In the genomic region with DNA sequence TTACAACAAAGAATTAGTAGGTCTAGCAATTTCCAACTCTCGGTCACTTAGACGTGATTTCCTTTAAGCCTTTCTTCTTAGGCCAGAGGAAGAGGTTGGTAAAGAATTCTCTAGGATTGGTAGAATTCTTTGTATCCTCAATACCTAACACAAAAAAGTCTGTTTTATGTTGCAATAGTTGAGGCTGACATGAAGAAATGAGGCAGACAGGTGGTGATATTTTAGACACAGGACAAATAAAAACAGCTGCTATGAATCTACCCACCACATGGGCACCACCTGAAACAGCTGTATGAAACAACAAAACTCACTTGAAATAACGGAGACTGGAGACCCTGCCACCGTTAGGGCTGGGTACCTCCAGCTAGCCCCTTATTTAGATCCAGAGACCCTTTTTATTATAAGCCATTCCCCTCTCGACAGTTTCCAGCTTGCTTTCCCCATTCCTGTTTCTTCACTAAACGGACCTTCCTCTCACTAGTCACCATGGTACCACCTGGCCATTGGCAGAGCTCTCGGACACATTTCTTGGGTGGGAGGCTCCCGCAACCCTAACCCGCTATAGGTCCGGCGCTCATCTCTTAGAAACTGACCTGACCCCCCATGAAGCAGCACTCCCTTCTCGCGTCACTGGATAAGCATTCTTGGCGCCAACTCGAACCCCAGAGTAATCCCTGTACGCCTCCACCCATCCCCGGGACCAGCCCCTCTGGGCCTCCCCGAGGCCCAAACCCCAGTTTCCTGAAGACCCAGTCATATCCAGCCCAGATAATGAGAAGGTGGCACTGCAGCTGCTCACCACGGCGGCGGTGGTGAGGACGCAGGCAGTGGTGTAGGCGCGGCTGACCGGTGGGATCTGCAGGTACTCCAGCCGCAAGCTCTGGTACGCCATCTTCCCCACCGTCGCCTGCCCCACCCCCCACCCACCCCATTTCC, we compare ENCODE assay signal across 8 cellular contexts. TPM values are rescaled to one million over a fixed set of nuclear protein-coding genes. Genes with fewer than 3 reads are reported as not detected.
DNase-seq lines count a peak whose midpoint lies in the region; ATAC-seq and TF ChIP-seq lines count a peak whose summit lies in the region.

Gene DERL2 (minus strand): TSS at position 909 of the 936 bp plus-strand sequence. CDS start 17 bp downstream, at position 892.

- peak; percentile 15 for DNase-seq in activated CD4-positive, alpha-beta T cell treated with anti-CD3 and anti-CD28 coated beads, Interleukin-2, amount 50 U/mL, for 1 hour
- no peak for DNase-seq in activated CD4-positive, alpha-beta T cell treated with anti-CD3 and anti-CD28 coated beads, Interleukin-2, amount 50 U/mL, for 48 hours
- DNase-seq in lung (ENCODE audit: low spot score) = peak; percentile 45
- DNase-seq in tibial nerve (ENCODE audit: low spot score in 2 of 2) = no peak
- no peak for DNase-seq in DMS153 treated with DMSO at 0.1 percent for 48 hours (lab: John Stamatoyannopoulos, UW; ENCODE audit: unreplicated experiment)

- H3K36me3 ChIP-seq in duodenal mucosa (ENCODE audit: control insufficient read depth in 1 of 2, insufficient read depth in 2 of 2, low read length in 2 of 2) (peaks cover 18 to 53% of the 10 kb centered on the region in 2 donors), lung (ENCODE audit: control insufficient read depth in 2 of 2, insufficient read depth in 2 of 2, low read length in 2 of 2) (peaks cover 16% of the 10 kb centered on the region in 2 donors), tibial nerve (peaks cover 0 to 58% (median 21%) of the 10 kb centered on the region in 3 donors)

- H3K27ac ChIP-seq in duodenal mucosa (ENCODE audit: low read depth, low read length) = peak within 1 kb of the TSS; percentile 99
- H3K27ac ChIP-seq in lung (ENCODE audit: low read depth in 1 of 2, low read length in 1 of 2) = peak within 1 kb of the TSS; percentile 93 to 99
- H3K27ac ChIP-seq in tibial nerve = peak within 1 kb of the TSS; percentile 98 to 100 (median 98)

- TF ChIP-seq POLR2A in tibial nerve (IDR thresholded peaks at IDR 0.05) = peak; percentile 26 to 28

- H3K4me1 ChIP-seq in duodenal mucosa (ENCODE audit: control insufficient read depth in 1 of 2, insufficient read depth in 2 of 2, low read length in 2 of 2) (peaks cover 19 to 21% of the 10 kb centered on the region in 2 donors), lung (ENCODE audit: control insufficient read depth in 2 of 2, insufficient read depth in 2 of 2, low read length in 2 of 2) (peaks cover 5 to 6% of the 10 kb centered on the region in 2 donors), tibial nerve (peaks cover 0 to 43% (median 22%) of the 10 kb centered on the region in 4 donors)

- H3K9ac ChIP-seq in duodenal mucosa (ENCODE audit: low read depth in 1 of 2, low read length in 2 of 2) = peak within 1 kb of the TSS; percentile 91 to 97

- H3K27me3 ChIP-seq in duodenal mucosa (ENCODE audit: control insufficient read depth in 1 of 2, insufficient read depth in 2 of 2, low read length in 2 of 2) (no peaks in the 10 kb centered on the region), lung (ENCODE audit: control insufficient read depth, insufficient read depth) (no peaks in the 10 kb centered on the region), tibial nerve (no peaks in the 10 kb centered on the region)

- 5% methylated on average over 29 of the region's 29 CpGs for WGBS in lung, 2 donors
- 5 to 6% methylated on average over 26 to 29 of the region's 29 CpGs for WGBS in tibial nerve, 2 donors

- H3K4me3 ChIP-seq in duodenal mucosa (ENCODE audit: low read depth in 1 of 2, low read length in 2 of 2) = peak within 1 kb of the TSS; percentile 89 to 98
- H3K4me3 ChIP-seq in lung = peak within 1 kb of the TSS; percentile 91
- peak within 1 kb of the TSS; percentile 86 to 98 (median 95) for H3K4me3 ChIP-seq in tibial nerve

- H3K9me3 ChIP-seq in duodenal mucosa (ENCODE audit: control insufficient read depth in 1 of 2, low read length in 2 of 2) = no peaks in the 10 kb centered on the region
- no peaks in the 10 kb centered on the region for H3K9me3 ChIP-seq in lung (ENCODE audit: control insufficient read depth in 2 of 2, insufficient read depth in 1 of 2, low read length in 1 of 2)
- H3K9me3 ChIP-seq in tibial nerve = no peaks in the 10 kb centered on the region

- peak; percentile 27 for ATAC-seq in HG02840 (IDR thresholded peaks at IDR 0.05; ENCODE audit: low FRiP score, unreplicated experiment)
- ATAC-seq in lung (ENCODE audit: insufficient read depth, low FRiP score) = peak; percentile 0

- TF ChIP-seq CTCF in lung (IDR thresholded peaks at IDR 0.05; ENCODE audit: control extremely low read depth, extremely low read depth) (no peak), tibial nerve (IDR thresholded peaks at IDR 0.05) (no peak)

- TF ChIP-seq EP300 in tibial nerve (IDR thresholded peaks at IDR 0.05) = no peak

TF ChIP-seq in PFSK-1, 5 proteins besides CTCF, POLR2A, EP300 and RAD21:
- TF ChIP-seq FOXP2 (optimal IDR thresholded peaks at IDR 0.05; ENCODE audit: borderline replicate concordance, extremely low read depth, extremely low read length, insufficient read depth) = no peak
- peak in 1 of 2 experiments; percentile 41; a peak in 1 of 4 replicates for TF ChIP-seq REST (IDR thresholded peaks at IDR 0.05; ENCODE audit: insufficient read depth in 1 of 2, low read depth in 2 of 2, low read length in 2 of 2)
- peak; percentile 87; the same call in 1 of the 2 replicates for TF ChIP-seq SIN3A (IDR thresholded peaks at IDR 0.05; ENCODE audit: borderline replicate concordance, insufficient read depth, low read length)
TF ChIP-seq in PFSK-1: peak in this region for 2.

RNA-seq across cellular contexts. Expression of gene DERL2, which starts in this region (rescaled TPM):
- polyA plus RNA-seq in PFSK-1 (2012; ENCODE audit: insufficient read length, low read depth) = 104 TPM
- total RNA-seq in lung (10 to 100 TPM; 39.3 to 67.8 TPM), tibial nerve (10 to 100 TPM; 22.0 to 30.6 (median 23.4) TPM)
- polyA plus RNA-seq in lung = 100 to 1,000 TPM in 1 of 2 donors, 10 to 100 TPM in 1; 57.9 to 104 TPM

Comparison
In these comparisons a context has a peak if more than half of its experiments do, and no peak if none do; other contexts are left out.
1. DNase-seq: peak in activated CD4-positive, alpha-beta T cell treated with anti-CD3 and anti-CD28 coated beads, Interleukin-2, amount 50 U/mL, for 1 hour (single experiment) and lung (single experiment); none in activated CD4-positive, alpha-beta T cell treated with anti-CD3 and anti-CD28 coated beads, Interleukin-2, amount 50 U/mL, for 48 hours (0 of 2), tibial nerve (0 of 2) and DMS153 treated with DMSO at 0.1 percent for 48 hours (single experiment).
2. Peak in every context shown above with its lines, with median percentiles within 50 percentile points of each other: H3K27ac ChIP-seq and H3K4me3 ChIP-seq.